ENCODE assay signal across 8 cellular contexts in the genomic region with DNA sequence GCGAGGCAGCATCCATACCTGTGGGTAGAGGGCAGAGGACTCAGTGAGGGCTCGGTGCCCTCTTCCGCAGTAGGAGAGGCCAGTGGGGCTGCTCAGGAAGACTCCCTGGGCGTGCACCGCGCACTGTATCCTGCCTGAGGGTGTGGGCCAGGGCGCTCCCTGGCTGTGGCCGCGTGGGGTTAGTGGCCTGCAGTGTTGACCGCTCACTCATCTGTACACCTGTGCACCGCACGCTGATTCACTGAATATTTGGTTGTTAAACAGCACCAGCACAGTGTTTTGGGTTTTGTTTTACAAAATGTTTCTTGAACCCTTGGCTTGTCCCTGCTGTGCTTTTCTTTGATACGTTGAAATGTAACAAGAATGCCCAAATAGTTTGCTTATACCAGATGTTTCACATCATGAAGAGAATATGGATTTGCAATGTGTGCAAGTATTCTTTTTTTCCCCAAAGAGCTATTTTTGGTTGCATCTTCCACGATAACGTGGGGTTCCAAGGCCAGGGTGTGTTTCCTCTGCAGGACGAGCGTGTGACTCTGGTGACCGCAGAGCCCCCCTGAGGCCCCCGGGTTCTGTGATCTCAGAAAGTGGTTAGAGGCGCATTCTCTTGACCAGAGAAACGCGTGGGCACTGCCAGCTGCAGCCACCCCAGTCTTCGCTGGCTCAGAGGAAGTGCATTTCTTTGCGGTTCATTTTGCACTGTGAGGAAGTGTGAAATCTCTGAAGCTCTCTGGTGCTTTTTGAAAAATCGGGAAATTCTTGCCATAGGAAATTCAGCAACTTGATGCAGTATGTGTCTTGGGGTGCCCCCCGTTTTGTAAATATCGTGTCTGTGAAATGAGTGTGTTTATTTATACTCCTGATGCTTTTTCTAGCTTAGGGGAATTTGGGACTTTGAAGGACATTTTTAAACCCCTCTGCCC. TPM values are rescaled to one million over a fixed set of nuclear protein-coding genes. Genes with fewer than 3 reads are reported as not detected.
DNase-seq lines count a peak whose midpoint lies in the region; ATAC-seq and TF ChIP-seq lines count a peak whose summit lies in the region.

No MANE protein-coding gene starts in this region.

- CTCF ChIA-PET in AG04450 (lab: Charles Lee) = interaction anchor here (0.9 to 1.3 kb wide), 2 partner anchors 52 to 78 kb away, joined by 3 to 4 read pairs; no protein-coding TSS in a partner anchor

- POLR2A ChIA-PET in AG04450 (lab: Yijun Ruan, JAX) = interaction anchor here (0.9 to 2.4 kb wide), 9 partner anchors 8 to 74 kb away, joined by 3 to 20 read pairs (median 7); partner anchors contain the start of genes AHRR and EXOC3

- no peaks in the 10 kb centered on the region for H3K27me3 ChIP-seq in AG04450 (ENCODE audit: control insufficient read depth, insufficient read depth, low read length)
- peaks cover 0 to 8% of the 10 kb centered on the region in 2 donors for H3K27me3 ChIP-seq in left lung

- H3K9me3 ChIP-seq in AG04450 (ENCODE audit: control insufficient read depth, insufficient read depth, low read length) (peaks cover 9% of the 10 kb centered on the region), left lung (peaks cover 0 to 15% of the 10 kb centered on the region in 2 donors)

- DNase-seq in AG04450 (ENCODE audit: low read depth, low spot score) (peak; percentile 89), UCSD-AML1 (lab: John Stamatoyannopoulos, UW; ENCODE audit: unreplicated experiment) (peak; percentile 47), left lung (peak in 1 of 2 donors; percentile 48), NCI-H128 (lab: John Stamatoyannopoulos, UW; ENCODE audit: unreplicated experiment) (no peak), NCI-H1092 (lab: John Stamatoyannopoulos, UW) (no peak), NCI-H2107 (lab: John Stamatoyannopoulos, UW) (no peak)

- intact Hi-C loops in left lung (cut with DNase I) = no loop called here

- H3K4me1 ChIP-seq in left lung = peaks cover 0 to 37% of the 10 kb centered on the region in 2 donors

- TF ChIP-seq CTCF in AG04450 (IDR thresholded peaks at IDR 0.05; ENCODE audit: low read depth, low read length) (no peak), left lung (IDR thresholded peaks at IDR 0.05) (no peak)

- H3K4me3 ChIP-seq in AG04450 (ENCODE audit: low read depth, low read length) (no peak overlapping the region), left lung (no peak overlapping the region)

- H3K27ac ChIP-seq in AG04450 (ENCODE audit: low read depth, low read length) = peak overlapping the region; percentile 94
- peak overlapping the region in 1 of 2 donors; percentile 13 for H3K27ac ChIP-seq in left lung

- peak; percentile 75 for ATAC-seq in GM18868 (IDR thresholded peaks at IDR 0.05; ENCODE audit: unreplicated experiment)
- ATAC-seq in HG03097 (IDR thresholded peaks at IDR 0.05; ENCODE audit: low FRiP score, unreplicated experiment) = peak; percentile 44
- ATAC-seq in left lung = peak; percentile 39

- H3K36me3 ChIP-seq in left lung = no peaks in the 10 kb centered on the region

RNA-seq across cellular contexts. Expression of gene AHRR, which starts 46.9 kb away (rescaled TPM):
- polyA plus RNA-seq in AG04450 (2011; rRNA removed) = 22.3 and 24.6 TPM in 2 replicates
- 24.0 and 25.8 TPM in 2 replicates for polyA minus RNA-seq in AG04450 (2011; rRNA and poly(A)+ RNA removed)
- 1 to 10 TPM in 1 of 2 donors, under 1 TPM in 1; 0.32 to 5.5 TPM for total RNA-seq in left lung

Comparison
In these comparisons a context has a peak if more than half of its experiments do, and no peak if none do; other contexts are left out.
1. DNase-seq: peak in AG04450 (single experiment) and UCSD-AML1 (single experiment); none in NCI-H128 (single experiment), NCI-H1092 (single experiment) and NCI-H2107 (single experiment).
2. Peak in every context shown above with its lines, with median percentiles within 50 percentile points of each other: ATAC-seq.